ENCODE assay signal across 7 cellular contexts in genomic region chr10:3197354-3198003, GRCh38. TPM values are rescaled to one million over a fixed set of nuclear protein-coding genes. Genes with fewer than 3 reads are reported as not detected.
A peak's percentile ranks its signal among the peaks of the same experiment; 100 is the strongest.
DNase-seq lines count a peak whose midpoint lies in the region; ATAC-seq, FAIRE-seq and TF ChIP-seq lines count a peak whose summit lies in the region.

No MANE protein-coding gene starts in this region.

- in situ Hi-C loops in HepG2 (cut with HindIII; ENCODE audit: extremely low pct_ligation_motif_present, low pct_unique_long_range_greater_than_20kb): loop anchor here (5.0 kb wide), 1 partner anchor 1575 kb away; no protein-coding TSS in a partner anchor

- H3K27me3 ChIP-seq in HepG2 (ENCODE audit: control insufficient read depth in 1 of 2, insufficient read depth in 2 of 2, low read length in 2 of 2): peaks cover 10 to 78% of the 10 kb centered on the region in 2 experiments

- FAIRE-seq in HepG2 (lab: Jason Lieb, UNC): peak; percentile 47

- no peaks in the 10 kb centered on the region for H3K9me3 ChIP-seq in HepG2 (ENCODE audit: low read length)

- H4K20me1 ChIP-seq in HepG2 (ENCODE audit: insufficient read depth, low read length): no peaks in the 10 kb centered on the region

- H3K9ac ChIP-seq in HepG2 (ENCODE audit: insufficient read depth, low read depth, low read length): no peak overlapping the region

- peak; percentile 93 for TF ChIP-seq CTCF in HepG2 (CRISPR knock-in tag; IDR thresholded peaks at IDR 0.05)

- TF ChIP-seq RAD21 in HepG2 (CRISPR knock-in tag; IDR thresholded peaks at IDR 0.05): peak; percentile 91

- TF ChIP-seq POLR2A in HepG2 (IDR thresholded peaks at IDR 0.05; ENCODE audit: insufficient read depth in 1 of 2, low read depth in 2 of 2, low read length in 2 of 2): no peak

- no peaks in the 10 kb centered on the region for H3K79me2 ChIP-seq in HepG2 (ENCODE audit: insufficient read depth, low read length)

- H3K36me3 ChIP-seq in HepG2 (replicated peaks in 1 of 2; ENCODE audit: control insufficient read depth in 1 of 2, insufficient read depth in 2 of 2, low read length in 2 of 2): no peaks in the 10 kb centered on the region

- 0 out of 2 replicates have a peak, but pooled peaks cover 4% of the 10 kb centered on the region for H3K4me1 ChIP-seq in HepG2 (ENCODE audit: insufficient read depth, low read length)

- 5% methylated on average over 11 of the region's 27 CpGs for WGBS in HepG2 (ENCODE audit: low lambda C conversion rate)

- no TSS peak for BruUV-seq in HepG2 (replicated peaks; lab: Mats Ljungman, UMichigan)

- DNase-seq in NCI-H2196 treated with DMSO at 0.1 percent for 48 hours (lab: John Stamatoyannopoulos, UW; ENCODE audit: unreplicated experiment) (peak; percentile 26), cerebellum (ENCODE audit: low spot score) (peak; percentile 75), HepG2 (ENCODE audit: low spot score) (peak; percentile 36)
- DNase-seq in activated CD4-positive, alpha-beta T cell treated with anti-CD3 and anti-CD28 coated beads for 1 hour: peak; percentile 26
- DNase-seq in stimulated activated CD4-positive, alpha-beta T cell treated with anti-CD3 and anti-CD28 coated beads, Interleukin-2, amount 100 ng/mL, for 24 hours: peak; percentile 80 to 82

- CTCF ChIA-PET in HepG2 (lab: Yijun Ruan, JAX; ENCODE audit: low intra/inter-chr PET ratio, low total read pairs): interaction anchor here (0.9 to 1.7 kb wide), 4 partner anchors 11 to 1570 kb away, joined by 3 to 5 read pairs (median 4); no protein-coding TSS in a partner anchor

- H3K4me3 ChIP-seq in HepG2 (replicated peaks in 1 of 3; ENCODE audit: insufficient read depth in 1 of 3, low read depth in 2 of 3, low read length in 3 of 3): no peak overlapping the region

- ATAC-seq in GM18502 (IDR thresholded peaks at IDR 0.05; ENCODE audit: poor library complexity, unreplicated experiment) (peak; percentile 93), HG02981 (IDR thresholded peaks at IDR 0.05; ENCODE audit: unreplicated experiment) (peak; percentile 73), HepG2 (peak; percentile 98)

- H2AFZ ChIP-seq in HepG2 (ENCODE audit: low read length): no peak overlapping the region

- POLR2A ChIA-PET in HepG2 (lab: Yijun Ruan, JAX): interaction anchor here (1.2 kb wide), 1 partner anchor 25 kb away, joined by 3 read pairs; the partner anchor contains the start of gene PITRM1

- peak overlapping the region; percentile 30; the same call in 1 of the 2 replicates for H3K4me2 ChIP-seq in HepG2 (ENCODE audit: low read depth, low read length)

- TF ChIP-seq EP300 in HepG2 (IDR thresholded peaks at IDR 0.05; ENCODE audit: low read depth in 2 of 2, low read length in 2 of 2) (no peak), HepG2 (CRISPR knock-in tag; IDR thresholded peaks at IDR 0.05; ENCODE audit: borderline replicate concordance) (no peak)

- H3K27ac ChIP-seq in HepG2 (ENCODE audit: extremely low read length, insufficient read depth, low read length): no peak overlapping the region

- intact Hi-C loops in HepG2 (cut with micrococcal nuclease; ENCODE audit: unreplicated experiment): loop anchor here (5.0 kb wide), 1 partner anchor 1460 kb away; no protein-coding TSS in a partner anchor

TF ChIP-seq in HepG2, 621 proteins besides CTCF, POLR2A, EP300 and RAD21 (continues in another document):
- TF ChIP-seq, protein P1, sequence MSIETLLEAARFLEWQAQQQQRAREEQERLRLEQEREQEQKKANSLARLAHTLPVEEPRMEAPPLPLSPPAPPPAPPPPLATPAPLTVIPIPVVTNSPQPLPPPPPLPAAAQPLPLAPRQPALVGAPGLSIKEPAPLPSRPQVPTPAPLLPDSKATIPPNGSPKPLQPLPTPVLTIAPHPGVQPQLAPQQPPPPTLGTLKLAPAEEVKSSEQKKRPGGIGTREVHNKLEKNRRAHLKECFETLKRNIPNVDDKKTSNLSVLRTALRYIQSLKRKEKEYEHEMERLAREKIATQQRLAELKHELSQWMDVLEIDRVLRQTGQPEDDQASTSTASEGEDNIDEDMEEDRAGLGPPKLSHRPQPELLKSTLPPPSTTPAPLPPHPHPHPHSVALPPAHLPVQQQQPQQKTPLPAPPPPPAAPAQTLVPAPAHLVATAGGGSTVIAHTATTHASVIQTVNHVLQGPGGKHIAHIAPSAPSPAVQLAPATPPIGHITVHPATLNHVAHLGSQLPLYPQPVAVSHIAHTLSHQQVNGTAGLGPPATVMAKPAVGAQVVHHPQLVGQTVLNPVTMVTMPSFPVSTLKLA (IDR thresholded peaks at IDR 0.05): no peak
- no peak for TF ChIP-seq ZNF335 (CRISPR knock-in tag; IDR thresholded peaks at IDR 0.05)
- peak; percentile 27; the same call in 1 of the 2 replicates for TF ChIP-seq SMC3 (IDR thresholded peaks at IDR 0.05; ENCODE audit: low read length)
- no peak for TF ChIP-seq KLF9 (CRISPR knock-in tag; IDR thresholded peaks at IDR 0.05; ENCODE audit: low read depth)
- peak; percentile 77 for TF ChIP-seq XRCC5 (optimal IDR thresholded peaks at IDR 0.05; ENCODE audit: low read length)
- TF ChIP-seq KDM2A (CRISPR knock-in tag; IDR thresholded peaks at IDR 0.05; ENCODE audit: borderline replicate concordance, low read depth): peak; percentile 79; the same call in 1 of the 2 replicates
- peak; percentile 37; the same call in 1 of the 2 replicates for TF ChIP-seq ZGPAT (CRISPR knock-in tag; IDR thresholded peaks at IDR 0.05)
- no peak for TF ChIP-seq SP4 (CRISPR knock-in tag; IDR thresholded peaks at IDR 0.05)
- TF ChIP-seq ETV5 (CRISPR knock-in tag; IDR thresholded peaks at IDR 0.05; ENCODE audit: borderline replicate concordance): no peak
- TF ChIP-seq BCL6 (CRISPR knock-in tag; IDR thresholded peaks at IDR 0.05): peak; percentile 89
- TF ChIP-seq GABPB1 (CRISPR knock-in tag; IDR thresholded peaks at IDR 0.05): peak; percentile 15; the same call in 1 of the 2 replicates
- TF ChIP-seq BCL3 (CRISPR knock-in tag; IDR thresholded peaks at IDR 0.05): no peak
- peak; percentile 97 for TF ChIP-seq STAG1 (CRISPR knock-in tag; IDR thresholded peaks at IDR 0.05)
- peak; percentile 73; the same call in 1 of the 2 replicates for TF ChIP-seq ZNF768 (CRISPR knock-in tag; IDR thresholded peaks at IDR 0.05)
- peak; percentile 85; the same call in 1 of the 2 replicates for TF ChIP-seq ZSCAN31 (CRISPR knock-in tag; IDR thresholded peaks at IDR 0.05; ENCODE audit: low read depth)
- peak; percentile 13; the same call in 1 of the 2 replicates for TF ChIP-seq TFAP4 (IDR thresholded peaks at IDR 0.05; ENCODE audit: borderline replicate concordance, low read depth)

RNA-seq across cellular contexts. Expression of gene PITRM1, which starts 24.9 kb away (rescaled TPM):
- total RNA-seq in cerebellum (53.3 TPM), HepG2 (2016; rRNA removed; fragmentation: Illumina TruSeq; extraction: Trizol) (29.0 and 32.7 TPM in 2 replicates)
- 8.3 and 8.8 TPM in 2 replicates for total RNA-seq in HepG2 (2016; cell fraction: cytosol; rRNA removed; fragmentation: Illumina TruSeq; extraction: Trizol; ENCODE audit: low read depth)
- 29.0 and 33.1 TPM in 2 replicates for total RNA-seq in HepG2 (2016; cell fraction: insoluble cytoplasmic fraction; rRNA removed; fragmentation: Illumina TruSeq; extraction: Trizol)
- total RNA-seq in HepG2 (2016; cell fraction: membrane; rRNA removed; fragmentation: Illumina TruSeq; extraction: Trizol): 11.5 and 11.9 TPM in 2 replicates
- 28.7 and 29.3 TPM in 2 replicates for total RNA-seq in HepG2 (2016; cell fraction: nucleus; rRNA removed; fragmentation: Illumina TruSeq; extraction: Trizol)
- 16.4 and 19.1 TPM in 2 replicates for polyA plus RNA-seq in HepG2 (2011; rRNA removed)
- 12.9 and 13.0 TPM in 2 replicates for polyA plus RNA-seq in HepG2 (2011; cell fraction: cytosol; rRNA removed)
- polyA plus RNA-seq in HepG2 (2011; cell fraction: nucleus; rRNA removed): 84.4 and 95.5 TPM in 2 replicates
- polyA plus RNA-seq in HepG2 (2012): 19.8 and 21.0 TPM in 2 replicates
- polyA plus RNA-seq in HepG2 (2016; cell fraction: cytosol; fragmentation: Illumina TruSeq; extraction: Trizol; ENCODE audit: low read depth): 2.3 and 3.0 TPM in 2 replicates
- 31.6 and 32.4 TPM in 2 replicates for polyA plus RNA-seq in HepG2 (2016; cell fraction: insoluble cytoplasmic fraction; fragmentation: Illumina TruSeq; extraction: Trizol; ENCODE audit: low read depth)
- polyA plus RNA-seq in HepG2 (2016; cell fraction: membrane; fragmentation: Illumina TruSeq; extraction: Trizol; ENCODE audit: low read depth): 8.1 and 8.6 TPM in 2 replicates
- polyA plus RNA-seq in HepG2 (2016; cell fraction: nucleus; fragmentation: Illumina TruSeq; extraction: Trizol; ENCODE audit: insufficient read depth, low read depth): 39.5 and 48.0 TPM in 2 replicates
- 24.6 and 24.7 TPM in 2 replicates for polyA minus RNA-seq in HepG2 (2011; rRNA and poly(A)+ RNA removed; ENCODE audit: low replicate concordance)
- 12.9 and 13.6 TPM in 2 replicates for polyA minus RNA-seq in HepG2 (2011; cell fraction: cytosol; rRNA and poly(A)+ RNA removed)
- polyA minus RNA-seq in HepG2 (2011; cell fraction: nucleus; rRNA and poly(A)+ RNA removed): 40.6 and 44.6 TPM in 2 replicates

Comparison
In these comparisons a context has a peak if more than half of its experiments do, and no peak if none do; other contexts are left out.
1. DNase-seq: peak in every context shown above with its lines; median percentile 81 in stimulated activated CD4-positive, alpha-beta T cell treated with anti-CD3 and anti-CD28 coated beads, Interleukin-2, amount 100 ng/mL, for 24 hours; 75 in cerebellum; 36 in HepG2; 26 in NCI-H2196 treated with DMSO at 0.1 percent for 48 hours; 26 in activated CD4-positive, alpha-beta T cell treated with anti-CD3 and anti-CD28 coated beads for 1 hour.